20 cellular contexts compared by ENCODE assay signal in genomic region chr5:97141539-97141938, GRCh38. TPM values are rescaled to one million over a fixed set of nuclear protein-coding genes. Genes with fewer than 3 reads are reported as not detected.
"Had no signal": no experiment of that assay in that cellular context is flagged by ENCODE, and none has a peak within 500 bp of the region (broad histone marks: within the 10 kb centered on the region; RNA-seq: fewer than 3 reads in every experiment).

No MANE protein-coding gene starts in this region.

- H3K36me3 ChIP-seq: esophagus squamous epithelium, lower lobe of right lung, prostate gland, SJCRH30, transverse colon, WERI-Rb-1 had no signal

- ATAC-seq: activated CD8-positive, alpha-beta memory T cell treated with anti-CD3 and anti-CD28 coated beads, Interleukin-2, amount 10 ng/mL, durations not matched to agents 7 days and 5 days; left cardiac atrium; lower lobe of right lung; right cardiac atrium; stimulated activated naive CD8-positive, alpha-beta T cell treated with anti-CD3 and anti-CD28 coated beads, Interleukin-15, Interleukin-2, amounts not matched to agents 100 U/mL and 50 U/mL, for 24 hours had no signal

- H3K27ac Mint-ChIP-seq: activated CD8-positive, alpha-beta memory T cell treated with anti-CD3 and anti-CD28 coated beads, Interleukin-2, amount 10 ng/mL, durations not matched to agents 7 days and 5 days; activated T-cell treated with anti-CD3 and anti-CD28 coated beads, Interleukin-2, amount 50 U/mL, for 24 hours had no signal

- H3K9me3 ChIP-seq: esophagus squamous epithelium, lower lobe of right lung, prostate gland, SJCRH30, transverse colon had no signal

- H3K4me3 Mint-ChIP-seq: activated CD8-positive, alpha-beta memory T cell treated with anti-CD3 and anti-CD28 coated beads, Interleukin-2, amount 10 ng/mL, durations not matched to agents 7 days and 5 days; activated T-cell treated with anti-CD3 and anti-CD28 coated beads, Interleukin-2, amount 50 U/mL, for 24 hours had no signal

- DNase-seq: activated CD4-positive, alpha-beta T cell treated with anti-CD3 and anti-CD28 coated beads, Interleukin-2, amount 50 U/mL, for 48 hours; activated CD8-positive, alpha-beta memory T cell treated with anti-CD3 and anti-CD28 coated beads, Interleukin-2, amount 10 ng/mL, durations not matched to agents 7 days and 5 days; activated effector memory CD4-positive, alpha-beta T cell treated with Interleukin-2 at 50 U/mL for 16 hours; activated naive CD4-positive, alpha-beta T cell treated with anti-CD3 and anti-CD28 coated beads, Interleukin-2, amount 50 U/mL, for 16 hours; activated T-cell treated with anti-CD3 and anti-CD28 coated beads, Interleukin-2, amount 50 U/mL, for 24 hours; esophagus squamous epithelium; left cardiac atrium; lower lobe of right lung; right cardiac atrium; SJCRH30; stimulated activated CD4-positive, alpha-beta T cell treated with anti-CD3 and anti-CD28 coated beads, Interleukin-4, amount 100 ng/mL, for 4 hours; stimulated activated CD8-positive, alpha-beta memory T cell treated with anti-CD3 and anti-CD28 coated beads, Interleukin-4, amount 100 ng/mL, for 48 hours; stimulated activated naive CD8-positive, alpha-beta T cell treated with anti-CD3 and anti-CD28 coated beads, Interleukin-15, Interleukin-2, amounts not matched to agents 100 U/mL and 50 U/mL, for 24 hours; transverse colon; WERI-Rb-1 had no signal

- H3K4me1 ChIP-seq: lower lobe of right lung, prostate gland had no signal

- H3K9me3 Mint-ChIP-seq: activated T-cell treated with anti-CD3 and anti-CD28 coated beads, Interleukin-2, amount 50 U/mL, for 24 hours had no signal

- H3K36me3 Mint-ChIP-seq: activated CD8-positive, alpha-beta memory T cell treated with anti-CD3 and anti-CD28 coated beads, Interleukin-2, amount 10 ng/mL, durations not matched to agents 7 days and 5 days had no signal

- H3K4me3 ChIP-seq: esophagus squamous epithelium, lower lobe of right lung, prostate gland, SJCRH30, skin epidermis, transverse colon had no signal

- H3K27ac ChIP-seq: esophagus squamous epithelium, lower lobe of right lung, prostate gland, SJCRH30, skin epidermis, transverse colon, WERI-Rb-1 had no signal

- H3K27me3 ChIP-seq: esophagus squamous epithelium, SJCRH30, transverse colon had no signal

- FAIRE-seq: astrocyte had no signal

RNA-seq across cellular contexts. Expression of gene LIX1, which starts 0.9 kb away (rescaled TPM):
- total RNA-seq: activated CD8-positive, alpha-beta memory T cell treated with anti-CD3 and anti-CD28 coated beads, Interleukin-2, amount 10 ng/mL, durations not matched to agents 7 days and 5 days; esophagus squamous epithelium; lower lobe of right lung; omental fat pad had no signal
- polyA plus RNA-seq: adipose tissue had no signal
